ENCODE assay signal across 10 cellular contexts in genomic region chr7:36278767-36279171, GRCh38.
DNase-seq lines count a peak whose midpoint lies in the region; ATAC-seq and TF ChIP-seq lines count a peak whose summit lies in the region.
"Had no signal": no experiment of that assay in that cellular context is flagged by ENCODE, and none has a peak within 500 bp of the region (broad histone marks: within the 10 kb centered on the region; RNA-seq: fewer than 3 reads in every experiment).

No MANE protein-coding gene starts in this region.

- H3K36me3 Mint-ChIP-seq in nephron (ENCODE audit: low read depth) (no peaks in the 10 kb centered on the region), Caco-2 (ENCODE audit: insufficient read depth, unreplicated experiment) (no peaks in the 10 kb centered on the region)

- no peak for TF ChIP-seq CTCF in nephron (IDR thresholded peaks at IDR 0.05; ENCODE audit: unreplicated experiment in 3 of 3)
- no peak for TF ChIP-seq CTCF in Caco-2 (IDR thresholded peaks at IDR 0.05; ENCODE audit: insufficient read depth in 1 of 2, low read depth in 1 of 2, low read length in 1 of 2, severe bottlenecking in 1 of 2, unreplicated experiment in 1 of 2)

- H3K27me3 ChIP-seq in Caco-2 (replicated peaks; ENCODE audit: control insufficient read depth, insufficient read depth, low read length), result no peaks in the 10 kb centered on the region
- H3K27me3 ChIP-seq: pancreas had no signal

- H3K9me3 Mint-ChIP-seq in nephron, result no peaks in the 10 kb centered on the region
- H3K9me3 Mint-ChIP-seq in Caco-2 (ENCODE audit: unreplicated experiment), result no peaks in the 10 kb centered on the region

- H3K27ac Mint-ChIP-seq in nephron (peak overlapping the region; percentile 87 to 95 (median 89)), Caco-2 (ENCODE audit: unreplicated experiment) (no peak overlapping the region)

- no peaks in the 10 kb centered on the region for H3K4me1 ChIP-seq in Caco-2

- peak overlapping the region in 2 of 3 experiments; percentile 7 to 60 for H3K4me3 Mint-ChIP-seq in nephron
- H3K4me3 Mint-ChIP-seq in Caco-2 (ENCODE audit: unreplicated experiment), result no peak overlapping the region

- DNase-seq in COLO668 (lab: John Stamatoyannopoulos, UW; ENCODE audit: unreplicated experiment), result peak; percentile 67
- peak; percentile 41 for DNase-seq in NCI-H146 (lab: John Stamatoyannopoulos, UW)
- DNase-seq in astrocyte of the hippocampus (ENCODE audit: low read depth, low spot score), result peak; percentile 68
- DNase-seq in activated T-cell treated with anti-CD3 and anti-CD28 coated beads, Interleukin-2, amount 50 U/mL, for 1 hour, result no peak
- DNase-seq in Caco-2, result no peak
- DNase-seq in SW480 (ENCODE audit: low spot score), result no peak
- DNase-seq: pancreas; stimulated activated naive CD4-positive, alpha-beta T cell had no signal

- no peak for ATAC-seq in GM18505 (IDR thresholded peaks at IDR 0.05; ENCODE audit: unreplicated experiment)

- BruUV-seq in Caco-2 (replicated peaks; lab: Mats Ljungman, UMichigan), result no TSS peak

- H3K36me3 ChIP-seq in Caco-2 (ENCODE audit: control insufficient read depth, insufficient read depth, low read length), result no peaks in the 10 kb centered on the region
- H3K36me3 ChIP-seq: pancreas had no signal

- intact Hi-C loops in Caco-2 (cut with micrococcal nuclease; ENCODE audit: unreplicated experiment), result no loop called here

- CTCF ChIA-PET in Caco-2 (lab: Charles Lee), result no interaction called here

- H3K9me3 ChIP-seq in Caco-2, result no peaks in the 10 kb centered on the region
- H3K9me3 ChIP-seq: pancreas had no signal

- no peak for TF ChIP-seq POLR2A in GM18505 (IDR thresholded peaks at IDR 0.05; ENCODE audit: borderline replicate concordance, extremely low read depth, insufficient read depth, insufficient read length)

- H3K4me3 ChIP-seq in Caco-2 (ENCODE audit: low read depth, low read length), result no peak overlapping the region
- H3K4me3 ChIP-seq: pancreas had no signal

- POLR2A ChIA-PET in Caco-2 (lab: Charles Lee), result no interaction called here

- H3K4me1 Mint-ChIP-seq in nephron (peaks cover 52% of the 10 kb centered on the region), Caco-2 (ENCODE audit: low read depth, unreplicated experiment) (no peaks in the 10 kb centered on the region)

- H3K27me3 Mint-ChIP-seq in nephron (ENCODE audit: low read depth), result peaks cover 2% of the 10 kb centered on the region
- H3K27me3 Mint-ChIP-seq in Caco-2 (ENCODE audit: insufficient read depth, unreplicated experiment), result no peaks in the 10 kb centered on the region

Comparison
In these comparisons a context has a peak if more than half of its experiments do, and no peak if none do; other contexts are left out.
1. DNase-seq: peak in COLO668 (single experiment), NCI-H146 (single experiment) and astrocyte of the hippocampus (single experiment); none in activated T-cell treated with anti-CD3 and anti-CD28 coated beads, Interleukin-2, amount 50 U/mL, for 1 hour (single experiment), Caco-2 (0 of 2) and SW480 (single experiment).